In genomic region chr9:130186839-130187522, GRCh38 we compare ENCODE assay signal across 1 cellular context.
TF ChIP-seq lines count a peak whose summit lies in the region.

No MANE protein-coding gene starts in this region.

TF ChIP-seq in HepG2, 621 proteins besides CTCF, POLR2A, EP300 and RAD21 (continued from another document and continues in another):
- TF ChIP-seq, protein P1, sequence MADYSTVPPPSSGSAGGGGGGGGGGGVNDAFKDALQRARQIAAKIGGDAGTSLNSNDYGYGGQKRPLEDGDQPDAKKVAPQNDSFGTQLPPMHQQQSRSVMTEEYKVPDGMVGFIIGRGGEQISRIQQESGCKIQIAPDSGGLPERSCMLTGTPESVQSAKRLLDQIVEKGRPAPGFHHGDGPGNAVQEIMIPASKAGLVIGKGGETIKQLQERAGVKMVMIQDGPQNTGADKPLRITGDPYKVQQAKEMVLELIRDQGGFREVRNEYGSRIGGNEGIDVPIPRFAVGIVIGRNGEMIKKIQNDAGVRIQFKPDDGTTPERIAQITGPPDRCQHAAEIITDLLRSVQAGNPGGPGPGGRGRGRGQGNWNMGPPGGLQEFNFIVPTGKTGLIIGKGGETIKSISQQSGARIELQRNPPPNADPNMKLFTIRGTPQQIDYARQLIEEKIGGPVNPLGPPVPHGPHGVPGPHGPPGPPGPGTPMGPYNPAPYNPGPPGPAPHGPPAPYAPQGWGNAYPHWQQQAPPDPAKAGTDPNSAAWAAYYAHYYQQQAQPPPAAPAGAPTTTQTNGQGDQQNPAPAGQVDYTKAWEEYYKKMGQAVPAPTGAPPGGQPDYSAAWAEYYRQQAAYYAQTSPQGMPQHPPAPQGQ (CRISPR knock-in tag; IDR thresholded peaks at IDR 0.05; ENCODE audit: borderline replicate concordance), result no peak
- TF ChIP-seq ZBTB44 (CRISPR knock-in tag; IDR thresholded peaks at IDR 0.05) (no peak), ZNF556 (CRISPR knock-in tag; IDR thresholded peaks at IDR 0.05; ENCODE audit: borderline replicate concordance) (no peak), SSRP1 (CRISPR knock-in tag; IDR thresholded peaks at IDR 0.05) (no peak), NCOA5 (CRISPR knock-in tag; IDR thresholded peaks at IDR 0.05) (no peak), DMTF1 (CRISPR knock-in tag; IDR thresholded peaks at IDR 0.05) (no peak), SIX4 (CRISPR knock-in tag; IDR thresholded peaks at IDR 0.05) (no peak), GATAD2A (CRISPR knock-in tag; IDR thresholded peaks at IDR 0.05) (no peak), ZNF160 (CRISPR knock-in tag; IDR thresholded peaks at IDR 0.05) (no peak), ZNF350 (CRISPR knock-in tag; IDR thresholded peaks at IDR 0.05; ENCODE audit: borderline replicate concordance, low read depth) (no peak)
- TF ChIP-seq, protein P2, sequence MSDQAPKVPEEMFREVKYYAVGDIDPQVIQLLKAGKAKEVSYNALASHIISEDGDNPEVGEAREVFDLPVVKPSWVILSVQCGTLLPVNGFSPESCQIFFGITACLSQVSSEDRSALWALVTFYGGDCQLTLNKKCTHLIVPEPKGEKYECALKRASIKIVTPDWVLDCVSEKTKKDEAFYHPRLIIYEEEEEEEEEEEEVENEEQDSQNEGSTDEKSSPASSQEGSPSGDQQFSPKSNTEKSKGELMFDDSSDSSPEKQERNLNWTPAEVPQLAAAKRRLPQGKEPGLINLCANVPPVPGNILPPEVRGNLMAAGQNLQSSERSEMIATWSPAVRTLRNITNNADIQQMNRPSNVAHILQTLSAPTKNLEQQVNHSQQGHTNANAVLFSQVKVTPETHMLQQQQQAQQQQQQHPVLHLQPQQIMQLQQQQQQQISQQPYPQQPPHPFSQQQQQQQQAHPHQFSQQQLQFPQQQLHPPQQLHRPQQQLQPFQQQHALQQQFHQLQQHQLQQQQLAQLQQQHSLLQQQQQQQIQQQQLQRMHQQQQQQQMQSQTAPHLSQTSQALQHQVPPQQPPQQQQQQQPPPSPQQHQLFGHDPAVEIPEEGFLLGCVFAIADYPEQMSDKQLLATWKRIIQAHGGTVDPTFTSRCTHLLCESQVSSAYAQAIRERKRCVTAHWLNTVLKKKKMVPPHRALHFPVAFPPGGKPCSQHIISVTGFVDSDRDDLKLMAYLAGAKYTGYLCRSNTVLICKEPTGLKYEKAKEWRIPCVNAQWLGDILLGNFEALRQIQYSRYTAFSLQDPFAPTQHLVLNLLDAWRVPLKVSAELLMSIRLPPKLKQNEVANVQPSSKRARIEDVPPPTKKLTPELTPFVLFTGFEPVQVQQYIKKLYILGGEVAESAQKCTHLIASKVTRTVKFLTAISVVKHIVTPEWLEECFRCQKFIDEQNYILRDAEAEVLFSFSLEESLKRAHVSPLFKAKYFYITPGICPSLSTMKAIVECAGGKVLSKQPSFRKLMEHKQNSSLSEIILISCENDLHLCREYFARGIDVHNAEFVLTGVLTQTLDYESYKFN (CRISPR knock-in tag; conservative IDR thresholded peaks at IDR 0.05), result 0 out of 2 replicates have a peak, but pooled peaks have one; percentile 19
- TF ChIP-seq, protein P3, sequence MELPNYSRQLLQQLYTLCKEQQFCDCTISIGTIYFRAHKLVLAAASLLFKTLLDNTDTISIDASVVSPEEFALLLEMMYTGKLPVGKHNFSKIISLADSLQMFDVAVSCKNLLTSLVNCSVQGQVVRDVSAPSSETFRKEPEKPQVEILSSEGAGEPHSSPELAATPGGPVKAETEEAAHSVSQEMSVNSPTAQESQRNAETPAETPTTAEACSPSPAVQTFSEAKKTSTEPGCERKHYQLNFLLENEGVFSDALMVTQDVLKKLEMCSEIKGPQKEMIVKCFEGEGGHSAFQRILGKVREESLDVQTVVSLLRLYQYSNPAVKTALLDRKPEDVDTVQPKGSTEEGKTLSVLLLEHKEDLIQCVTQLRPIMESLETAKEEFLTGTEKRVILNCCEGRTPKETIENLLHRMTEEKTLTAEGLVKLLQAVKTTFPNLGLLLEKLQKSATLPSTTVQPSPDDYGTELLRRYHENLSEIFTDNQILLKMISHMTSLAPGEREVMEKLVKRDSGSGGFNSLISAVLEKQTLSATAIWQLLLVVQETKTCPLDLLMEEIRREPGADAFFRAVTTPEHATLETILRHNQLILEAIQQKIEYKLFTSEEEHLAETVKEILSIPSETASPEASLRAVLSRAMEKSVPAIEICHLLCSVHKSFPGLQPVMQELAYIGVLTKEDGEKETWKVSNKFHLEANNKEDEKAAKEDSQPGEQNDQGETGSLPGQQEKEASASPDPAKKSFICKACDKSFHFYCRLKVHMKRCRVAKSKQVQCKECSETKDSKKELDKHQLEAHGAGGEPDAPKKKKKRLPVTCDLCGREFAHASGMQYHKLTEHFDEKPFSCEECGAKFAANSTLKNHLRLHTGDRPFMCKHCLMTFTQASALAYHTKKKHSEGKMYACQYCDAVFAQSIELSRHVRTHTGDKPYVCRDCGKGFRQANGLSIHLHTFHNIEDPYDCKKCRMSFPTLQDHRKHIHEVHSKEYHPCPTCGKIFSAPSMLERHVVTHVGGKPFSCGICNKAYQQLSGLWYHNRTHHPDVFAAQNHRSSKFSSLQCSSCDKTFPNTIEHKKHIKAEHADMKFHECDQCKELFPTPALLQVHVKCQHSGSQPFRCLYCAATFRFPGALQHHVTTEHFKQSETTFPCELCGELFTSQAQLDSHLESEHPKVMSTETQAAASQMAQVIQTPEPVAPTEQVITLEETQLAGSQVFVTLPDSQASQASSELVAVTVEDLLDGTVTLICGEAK (IDR thresholded peaks at IDR 0.05), result no peak
- TF ChIP-seq, protein P3 (CRISPR knock-in tag; IDR thresholded peaks at IDR 0.05), result no peak
- TF ChIP-seq, protein P4, sequence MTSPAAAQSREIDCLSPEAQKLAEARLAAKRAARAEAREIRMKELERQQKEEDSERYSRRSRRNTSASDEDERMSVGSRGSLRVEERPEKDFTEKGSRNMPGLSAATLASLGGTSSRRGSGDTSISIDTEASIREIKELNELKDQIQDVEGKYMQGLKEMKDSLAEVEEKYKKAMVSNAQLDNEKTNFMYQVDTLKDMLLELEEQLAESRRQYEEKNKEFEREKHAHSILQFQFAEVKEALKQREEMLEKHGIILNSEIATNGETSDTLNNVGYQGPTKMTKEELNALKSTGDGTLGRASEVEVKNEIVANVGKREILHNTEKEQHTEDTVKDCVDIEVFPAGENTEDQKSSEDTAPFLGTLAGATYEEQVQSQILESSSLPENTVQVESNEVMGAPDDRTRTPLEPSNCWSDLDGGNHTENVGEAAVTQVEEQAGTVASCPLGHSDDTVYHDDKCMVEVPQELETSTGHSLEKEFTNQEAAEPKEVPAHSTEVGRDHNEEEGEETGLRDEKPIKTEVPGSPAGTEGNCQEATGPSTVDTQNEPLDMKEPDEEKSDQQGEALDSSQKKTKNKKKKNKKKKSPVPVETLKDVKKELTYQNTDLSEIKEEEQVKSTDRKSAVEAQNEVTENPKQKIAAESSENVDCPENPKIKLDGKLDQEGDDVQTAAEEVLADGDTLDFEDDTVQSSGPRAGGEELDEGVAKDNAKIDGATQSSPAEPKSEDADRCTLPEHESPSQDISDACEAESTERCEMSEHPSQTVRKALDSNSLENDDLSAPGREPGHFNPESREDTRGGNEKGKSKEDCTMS (CRISPR knock-in tag; conservative IDR thresholded peaks at IDR 0.05), result no peak
- TF ChIP-seq, protein P5, sequence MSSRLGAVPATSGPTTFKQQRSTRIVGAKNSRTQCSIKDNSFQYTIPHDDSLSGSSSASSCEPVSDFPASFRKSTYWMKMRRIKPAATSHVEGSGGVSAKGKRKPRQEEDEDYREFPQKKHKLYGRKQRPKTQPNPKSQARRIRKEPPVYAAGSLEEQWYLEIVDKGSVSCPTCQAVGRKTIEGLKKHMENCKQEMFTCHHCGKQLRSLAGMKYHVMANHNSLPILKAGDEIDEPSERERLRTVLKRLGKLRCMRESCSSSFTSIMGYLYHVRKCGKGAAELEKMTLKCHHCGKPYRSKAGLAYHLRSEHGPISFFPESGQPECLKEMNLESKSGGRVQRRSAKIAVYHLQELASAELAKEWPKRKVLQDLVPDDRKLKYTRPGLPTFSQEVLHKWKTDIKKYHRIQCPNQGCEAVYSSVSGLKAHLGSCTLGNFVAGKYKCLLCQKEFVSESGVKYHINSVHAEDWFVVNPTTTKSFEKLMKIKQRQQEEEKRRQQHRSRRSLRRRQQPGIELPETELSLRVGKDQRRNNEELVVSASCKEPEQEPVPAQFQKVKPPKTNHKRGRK (CRISPR knock-in tag; IDR thresholded peaks at IDR 0.05), result no peak
- TF ChIP-seq, protein P6, sequence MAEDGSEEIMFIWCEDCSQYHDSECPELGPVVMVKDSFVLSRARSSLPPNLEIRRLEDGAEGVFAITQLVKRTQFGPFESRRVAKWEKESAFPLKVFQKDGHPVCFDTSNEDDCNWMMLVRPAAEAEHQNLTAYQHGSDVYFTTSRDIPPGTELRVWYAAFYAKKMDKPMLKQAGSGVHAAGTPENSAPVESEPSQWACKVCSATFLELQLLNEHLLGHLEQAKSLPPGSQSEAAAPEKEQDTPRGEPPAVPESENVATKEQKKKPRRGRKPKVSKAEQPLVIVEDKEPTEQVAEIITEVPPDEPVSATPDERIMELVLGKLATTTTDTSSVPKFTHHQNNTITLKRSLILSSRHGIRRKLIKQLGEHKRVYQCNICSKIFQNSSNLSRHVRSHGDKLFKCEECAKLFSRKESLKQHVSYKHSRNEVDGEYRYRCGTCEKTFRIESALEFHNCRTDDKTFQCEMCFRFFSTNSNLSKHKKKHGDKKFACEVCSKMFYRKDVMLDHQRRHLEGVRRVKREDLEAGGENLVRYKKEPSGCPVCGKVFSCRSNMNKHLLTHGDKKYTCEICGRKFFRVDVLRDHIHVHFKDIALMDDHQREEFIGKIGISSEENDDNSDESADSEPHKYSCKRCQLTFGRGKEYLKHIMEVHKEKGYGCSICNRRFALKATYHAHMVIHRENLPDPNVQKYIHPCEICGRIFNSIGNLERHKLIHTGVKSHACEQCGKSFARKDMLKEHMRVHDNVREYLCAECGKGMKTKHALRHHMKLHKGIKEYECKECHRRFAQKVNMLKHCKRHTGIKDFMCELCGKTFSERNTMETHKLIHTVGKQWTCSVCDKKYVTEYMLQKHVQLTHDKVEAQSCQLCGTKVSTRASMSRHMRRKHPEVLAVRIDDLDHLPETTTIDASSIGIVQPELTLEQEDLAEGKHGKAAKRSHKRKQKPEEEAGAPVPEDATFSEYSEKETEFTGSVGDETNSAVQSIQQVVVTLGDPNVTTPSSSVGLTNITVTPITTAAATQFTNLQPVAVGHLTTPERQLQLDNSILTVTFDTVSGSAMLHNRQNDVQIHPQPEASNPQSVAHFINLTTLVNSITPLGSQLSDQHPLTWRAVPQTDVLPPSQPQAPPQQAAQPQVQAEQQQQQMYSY (CRISPR knock-in tag; IDR thresholded peaks at IDR 0.05), result no peak
- TF ChIP-seq, protein P7, sequence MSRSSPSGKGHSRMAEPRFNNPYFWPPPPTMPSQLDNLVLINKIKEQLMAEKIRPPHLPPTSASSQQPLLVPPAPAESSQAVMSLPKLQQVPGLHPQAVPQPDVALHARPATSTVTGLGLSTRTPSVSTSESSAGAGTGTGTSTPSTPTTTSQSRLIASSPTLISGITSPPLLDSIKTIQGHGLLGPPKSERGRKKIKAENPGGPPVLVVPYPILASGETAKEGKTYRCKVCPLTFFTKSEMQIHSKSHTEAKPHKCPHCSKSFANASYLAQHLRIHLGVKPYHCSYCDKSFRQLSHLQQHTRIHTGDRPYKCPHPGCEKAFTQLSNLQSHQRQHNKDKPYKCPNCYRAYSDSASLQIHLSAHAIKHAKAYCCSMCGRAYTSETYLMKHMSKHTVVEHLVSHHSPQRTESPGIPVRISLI (CRISPR knock-in tag; IDR thresholded peaks at IDR 0.05; ENCODE audit: borderline replicate concordance), result 0 out of 2 replicates have a peak, but pooled peaks have one; percentile 19
